Comparison of ENCODE assay signal across 20 cellular contexts in the genomic region with DNA sequence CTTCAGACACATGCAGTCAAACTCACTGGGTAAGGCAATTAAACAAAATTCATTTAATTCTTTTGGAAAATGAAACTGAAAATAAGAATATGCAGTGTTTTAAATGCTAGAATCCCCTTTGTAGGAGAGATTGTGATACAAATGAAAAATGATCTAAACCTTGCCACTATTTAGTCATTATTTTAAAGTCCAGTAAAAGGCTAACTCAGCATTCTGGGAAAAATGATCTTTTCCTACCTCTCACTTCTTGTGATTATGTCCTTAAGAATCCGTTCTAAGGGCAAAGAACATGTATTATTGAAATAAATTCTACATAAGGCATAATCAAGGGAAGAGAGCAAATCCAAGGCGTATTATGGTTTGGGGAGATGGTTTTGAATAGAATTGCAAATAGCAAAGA. TPM values are rescaled to one million over a fixed set of nuclear protein-coding genes. Genes with fewer than 3 reads are reported as not detected.
DNase-seq lines count a peak whose midpoint lies in the region; ATAC-seq, FAIRE-seq and TF ChIP-seq lines count a peak whose summit lies in the region.
"Had no signal": no experiment of that assay in that cellular context is flagged by ENCODE, and none has a peak within 500 bp of the region (broad histone marks: within the 10 kb centered on the region; RNA-seq: fewer than 3 reads in every experiment).

No MANE protein-coding gene starts in this region.

- no peaks in the 10 kb centered on the region for H3K79me2 ChIP-seq in osteoblast (ENCODE audit: insufficient read depth, low read length)

- H3K9ac ChIP-seq in colonic mucosa (ENCODE audit: low read depth in 2 of 2, low read length in 2 of 2), result no peak overlapping the region
- H3K9ac ChIP-seq: GM23248 had no signal

- H3K36me3 ChIP-seq in osteoblast (ENCODE audit: insufficient read depth, low read length) (no peaks in the 10 kb centered on the region), colonic mucosa (no peaks in the 10 kb centered on the region)

- H3K27me3 ChIP-seq in osteoblast (ENCODE audit: insufficient read depth, low read length) (no peaks in the 10 kb centered on the region), colonic mucosa (no peaks in the 10 kb centered on the region)

- no peak for TF ChIP-seq POLR2A in H54 (IDR thresholded peaks at IDR 0.05; ENCODE audit: low read depth, low read length)

- no peaks in the 10 kb centered on the region for H3K4me1 ChIP-seq in osteoblast (ENCODE audit: insufficient read depth, low read length)
- H3K4me1 ChIP-seq in colonic mucosa, result no peaks in the 10 kb centered on the region

- FAIRE-seq in D721Med (lab: Jason Lieb, UNC) (peak; percentile 11), H54 (lab: Jason Lieb, UNC) (peak; percentile 41)
- FAIRE-seq: A204.1 had no signal

- H3K4me2 ChIP-seq in osteoblast (ENCODE audit: insufficient read depth, low read length), result no peak overlapping the region

- no peak overlapping the region for H3K4me3 ChIP-seq in osteoblast (ENCODE audit: insufficient read depth, low read length)
- no peak overlapping the region for H3K4me3 ChIP-seq in colonic mucosa
- H3K4me3 ChIP-seq: GM23248 had no signal

- DNase-seq in D721Med (ENCODE audit: insufficient read length, low spot score), result no peak
- DNase-seq in H54 (ENCODE audit: insufficient read length, low spot score), result no peak
- DNase-seq in OCI-M1 (lab: John Stamatoyannopoulos, UW), result peak; percentile 29
- no peak for DNase-seq in osteoblast (ENCODE audit: insufficient read length, low spot score, missing footprints)
- no peak for DNase-seq in colonic mucosa
- DNase-seq in T-helper 1 cell, result no peak
- DNase-seq: AML-193; CD4-positive, alpha-beta T cell; DMS79 treated with DMSO at 0.1 percent for 48 hours; GF-D8; GM23248; HCEC 1CT; KBM-7 had no signal

- no peak for TF ChIP-seq CTCF in D721Med (IDR thresholded peaks at IDR 0.05; ENCODE audit: insufficient read depth, missing control alignments)
- no peak for TF ChIP-seq CTCF in osteoblast (IDR thresholded peaks at IDR 0.05; ENCODE audit: extremely low read depth, low read depth, low read length)
- TF ChIP-seq CTCF in colonic mucosa (IDR thresholded peaks at IDR 0.05), result no peak

- no peak overlapping the region for H3K27ac ChIP-seq in osteoblast (ENCODE audit: low read depth, low read length)
- no peak overlapping the region for H3K27ac ChIP-seq in colonic mucosa
- H3K27ac ChIP-seq: C4-2B, GM23248, HL-60 had no signal

- H2AFZ ChIP-seq in osteoblast (ENCODE audit: low read length), result peak overlapping the region; percentile 53
- H2AFZ ChIP-seq: GM23248 had no signal

- no peak for ATAC-seq in GM19463 (IDR thresholded peaks at IDR 0.05; ENCODE audit: unreplicated experiment)
- no peak for ATAC-seq in GM21515 (IDR thresholded peaks at IDR 0.05; ENCODE audit: unreplicated experiment)

- H3K9me3 ChIP-seq in osteoblast (ENCODE audit: low read depth, low read length) (no peaks in the 10 kb centered on the region), colonic mucosa (no peaks in the 10 kb centered on the region)

- H4K20me1 ChIP-seq in osteoblast (ENCODE audit: insufficient read depth, low read length), result no peaks in the 10 kb centered on the region

- intact Hi-C loops in colonic mucosa (cut with DNase I), result no loop called here

RNA-seq across cellular contexts. Expression of gene TINAG, which starts 46.4 kb away (rescaled TPM):
- total RNA-seq in osteoblast (not detected in 2 replicates), colonic mucosa (10 to 100 TPM; 25.1 to 45.2 TPM)
- total RNA-seq: CD4-positive, alpha-beta T cell; GM23248; H4; HT1080 had no signal

Comparison
In these comparisons a context has a peak if more than half of its experiments do, and no peak if none do; other contexts are left out.
1. RNA of gene TINAG, which starts 46.4 kb away (total RNA-seq): 25.1 to 45.2 TPM in colonic mucosa; not detected in osteoblast; every median in the first group is over 10 times any median in the second.